9 cellular contexts compared by ENCODE assay signal in genomic region chr2:6916736-6917070, GRCh38. TPM values are rescaled to one million over a fixed set of nuclear protein-coding genes. Genes with fewer than 3 reads are reported as not detected.
DNase-seq lines count a peak whose midpoint lies in the region; ATAC-seq and TF ChIP-seq lines count a peak whose summit lies in the region.
"Had no signal": no experiment of that assay in that cellular context is flagged by ENCODE, and none has a peak within 500 bp of the region (broad histone marks: within the 10 kb centered on the region; RNA-seq: fewer than 3 reads in every experiment).

No MANE protein-coding gene starts in this region.

- intact Hi-C loops in CD4-positive, alpha-beta T cell (cut with DNase I, micrococcal nuclease), result loop anchor here (1.0 to 10.0 kb wide), 4 partner anchors 18 to 1768 kb away; partner anchors contain the start of gene ID2 (in 1 of the 2)

- peaks cover 9% of the 10 kb centered on the region for H3K36me3 Mint-ChIP-seq in CD4-positive, alpha-beta T cell (ENCODE audit: low read depth)

- H3K27me3 ChIP-seq in CD4-positive, alpha-beta T cell (ENCODE audit: control insufficient read depth, insufficient read depth, low read length), result no peaks in the 10 kb centered on the region
- H3K27me3 ChIP-seq in OCI-LY1 (ENCODE audit: insufficient read depth, low read length), result no peaks in the 10 kb centered on the region
- H3K27me3 ChIP-seq in ectodermal cell (ENCODE audit: control insufficient read depth, insufficient read depth, low read length, poor library complexity, severe bottlenecking), result peaks cover 13% of the 10 kb centered on the region
- peaks cover 10% of the 10 kb centered on the region for H3K27me3 ChIP-seq in osteoblast (ENCODE audit: insufficient read depth, low read length)
- H3K27me3 ChIP-seq: right atrium auricular region had no signal

- H3K4me1 Mint-ChIP-seq in CD4-positive, alpha-beta T cell (ENCODE audit: low read depth), result peaks cover 82% of the 10 kb centered on the region

- no peaks in the 10 kb centered on the region for H3K27me3 Mint-ChIP-seq in CD4-positive, alpha-beta T cell

- no peaks in the 10 kb centered on the region for H3K9me3 ChIP-seq in CD4-positive, alpha-beta T cell (ENCODE audit: control insufficient read depth, low read length)
- H3K9me3 ChIP-seq in OCI-LY1 (ENCODE audit: low read length) (no peaks in the 10 kb centered on the region), ectodermal cell (ENCODE audit: control insufficient read depth, low read length) (no peaks in the 10 kb centered on the region), osteoblast (ENCODE audit: low read depth, low read length) (no peaks in the 10 kb centered on the region)
- H3K9me3 ChIP-seq: right atrium auricular region had no signal

- H3K9me3 Mint-ChIP-seq in CD4-positive, alpha-beta T cell, result no peaks in the 10 kb centered on the region

- no peaks in the 10 kb centered on the region for H3K9me2 ChIP-seq in OCI-LY1 (ENCODE audit: low read depth, low read length)

- WGBS in ectodermal cell, 2 experiments, result 49 to 50% methylated on average over 8 of the region's 8 CpGs

- no peaks in the 10 kb centered on the region for H3F3A ChIP-seq in OCI-LY1 (ENCODE audit: insufficient read depth, low read length)

- H3K4me2 ChIP-seq in OCI-LY1 (ENCODE audit: low read length) (peak overlapping the region; percentile 48; the same call in 1 of the 2 replicates), osteoblast (ENCODE audit: insufficient read depth, low read length) (peak overlapping the region; percentile 32)

- POLR2A ChIA-PET in CD4-positive, alpha-beta T cell (lab: Charles Lee), result interaction anchor here (0.6 to 2.5 kb wide), 6 partner anchors 10 to 142 kb away, joined by 3 to 13 read pairs (median 4); partner anchors contain the start of gene CMPK2

- H3K4me1 ChIP-seq in OCI-LY1 (ENCODE audit: insufficient read depth, low read length, severe bottlenecking), result no peaks in the 10 kb centered on the region
- H3K4me1 ChIP-seq in ectodermal cell (ENCODE audit: control insufficient read depth, insufficient read depth, low read length), result peaks cover 7% of the 10 kb centered on the region
- H3K4me1 ChIP-seq in osteoblast (ENCODE audit: insufficient read depth, low read length), result no peaks in the 10 kb centered on the region

- CTCF ChIA-PET in CD4-positive, alpha-beta T cell (lab: Charles Lee), result interaction anchor here (0.8 to 5.5 kb wide), 7 partner anchors 8 to 95 kb away, joined by 3 to 41 read pairs (median 4); partner anchors contain the start of gene CMPK2

- H3K9ac ChIP-seq in OCI-LY1 (ENCODE audit: low read length), result no peak overlapping the region; the same call in 1 of the 2 replicates

- ATAC-seq in CD4-positive, alpha-beta T cell (ENCODE audit: poor library complexity), result no peak
- no peak for ATAC-seq in omental fat pad (ENCODE audit: low FRiP score)
- ATAC-seq in HG02840 (IDR thresholded peaks at IDR 0.05; ENCODE audit: low FRiP score, unreplicated experiment), result no peak

- H3K79me2 ChIP-seq in OCI-LY1 (ENCODE audit: insufficient read depth, low read length) (no peaks in the 10 kb centered on the region), osteoblast (ENCODE audit: insufficient read depth, low read length) (no peaks in the 10 kb centered on the region)

- H3K4me3 Mint-ChIP-seq in CD4-positive, alpha-beta T cell, result peak overlapping the region; percentile 82

- H4K20me1 ChIP-seq in OCI-LY1 (ENCODE audit: insufficient read depth, low read length), result no peaks in the 10 kb centered on the region
- no peaks in the 10 kb centered on the region for H4K20me1 ChIP-seq in osteoblast (ENCODE audit: insufficient read depth, low read length)

- no peak overlapping the region for H3K27ac ChIP-seq in CD4-positive, alpha-beta T cell (ENCODE audit: low read depth, low read length)
- H3K27ac ChIP-seq in OCI-LY1 (ENCODE audit: low read depth, low read length, poor library complexity, severe bottlenecking) (no peak overlapping the region), ectodermal cell (ENCODE audit: insufficient read depth, low read depth, low read length, poor library complexity, severe bottlenecking) (no peak overlapping the region), osteoblast (ENCODE audit: low read depth, low read length) (no peak overlapping the region)

- H3K4me3 ChIP-seq in OCI-LY1 (ENCODE audit: low read depth, low read length, poor library complexity, severe bottlenecking) (peak overlapping the region; percentile 41), ectodermal cell (ENCODE audit: insufficient read depth, low read depth, low read length) (peak overlapping the region; percentile 55), osteoblast (ENCODE audit: insufficient read depth, low read length) (peak overlapping the region; percentile 30)

- no peak for DNase-seq in CD4-positive, alpha-beta T cell
- DNase-seq in osteoblast (ENCODE audit: insufficient read length, low spot score, missing footprints) (no peak), omental fat pad (ENCODE audit: low spot score) (no peak), DMS79 (lab: John Stamatoyannopoulos, UW) (no peak)
- no peak for DNase-seq in stimulated activated CD4-positive, alpha-beta T cell treated with anti-CD3 and anti-CD28 coated beads, Interleukin-4, amount 100 ng/mL, for 1 hour

- H3K27ac Mint-ChIP-seq in CD4-positive, alpha-beta T cell, result peak overlapping the region; percentile 85

- H2AFZ ChIP-seq in OCI-LY1 (ENCODE audit: low read length) (no peak overlapping the region), osteoblast (ENCODE audit: low read length) (peak overlapping the region; percentile 56)

- no peak for TF ChIP-seq CTCF in CD4-positive, alpha-beta T cell (IDR thresholded peaks at IDR 0.05)
- TF ChIP-seq CTCF in OCI-LY1 (IDR thresholded peaks at IDR 0.05; ENCODE audit: low read length) (no peak), osteoblast (IDR thresholded peaks at IDR 0.05; ENCODE audit: extremely low read depth, low read depth, low read length) (no peak), omental fat pad (IDR thresholded peaks at IDR 0.05) (no peak)

- no peaks in the 10 kb centered on the region for H3K36me3 ChIP-seq in OCI-LY1 (ENCODE audit: insufficient read depth, low read length)
- no peaks in the 10 kb centered on the region for H3K36me3 ChIP-seq in ectodermal cell (ENCODE audit: control insufficient read depth, insufficient read depth, low read length)
- no peaks in the 10 kb centered on the region for H3K36me3 ChIP-seq in osteoblast (ENCODE audit: insufficient read depth, low read length)
- H3K36me3 ChIP-seq: right atrium auricular region had no signal

RNA-seq across cellular contexts. Expression of gene RNF144A, which starts 0.5 kb away (rescaled TPM):
- 10 to 100 TPM; 39.0 to 40.1 TPM for total RNA-seq in CD4-positive, alpha-beta T cell
- 24.8 TPM for polyA plus RNA-seq in ectodermal cell (2013, experiment 1 of 4)
- polyA plus RNA-seq in ectodermal cell (2013, experiment 2 of 4), result 26.0 TPM
- 19.9 TPM for polyA plus RNA-seq in ectodermal cell (2013, experiment 3 of 4)
- 23.0 TPM for polyA plus RNA-seq in ectodermal cell (2013, experiment 4 of 4)
- total RNA-seq in osteoblast, result 15.9 and 18.0 TPM in 2 replicates
- 10 to 100 TPM; 12.6 to 39.9 (median 16.3) TPM for total RNA-seq in omental fat pad

RNA-seq across cellular contexts. Expression of gene RSAD2, which starts 39.1 kb away (rescaled TPM):
- total RNA-seq in CD4-positive, alpha-beta T cell, result 1 to 10 TPM; 3.9 to 4.6 TPM
- not detected for polyA plus RNA-seq in ectodermal cell (2013, experiment 1 of 4)
- 0.05 TPM for polyA plus RNA-seq in ectodermal cell (2013, experiment 2 of 4)
- not detected for polyA plus RNA-seq in ectodermal cell (2013, experiment 3 of 4)
- polyA plus RNA-seq in ectodermal cell (2013, experiment 4 of 4), result not detected
- total RNA-seq in osteoblast (0.29 and 0.72 TPM in 2 replicates), omental fat pad (10 to 100 TPM in 1 of 4 donors, 1 to 10 TPM in 2, under 1 TPM in 1; 0.56 to 25.1 (median 3.9) TPM)

RNA-seq across cellular contexts. Expression of gene CMPK2, which starts 51.0 kb away (rescaled TPM):
- 1 to 10 TPM; 6.5 to 7.6 TPM for total RNA-seq in CD4-positive, alpha-beta T cell
- polyA plus RNA-seq in ectodermal cell (2013, experiment 1 of 4), result not detected
- 0.21 TPM for polyA plus RNA-seq in ectodermal cell (2013, experiment 2 of 4)
- polyA plus RNA-seq in ectodermal cell (2013, experiment 3 of 4), result not detected
- 0.49 TPM for polyA plus RNA-seq in ectodermal cell (2013, experiment 4 of 4)
- total RNA-seq in osteoblast, result 2.1 and 2.2 TPM in 2 replicates
- total RNA-seq in omental fat pad, result 10 to 100 TPM in 1 of 4 donors, 1 to 10 TPM in 3; 2.9 to 31.1 (median 5.9) TPM
